In genomic region chr17:49407981-49408501, GRCh38 we compare ENCODE assay signal across 8 cellular contexts. TPM values are rescaled to one million over a fixed set of nuclear protein-coding genes. Genes with fewer than 3 reads are reported as not detected.
A peak's percentile ranks its signal among the peaks of the same experiment; 100 is the strongest.
DNase-seq lines count a peak whose midpoint lies in the region; ATAC-seq, FAIRE-seq and TF ChIP-seq lines count a peak whose summit lies in the region.

No MANE protein-coding gene starts in this region.

- no peak overlapping the region for H3K27ac Mint-ChIP-seq in activated CD4-positive, alpha-beta T cell treated with anti-CD3 and anti-CD28 coated beads for 36 hours
- peak overlapping the region; percentile 19 for H3K27ac Mint-ChIP-seq in central memory CD8-positive, alpha-beta T cell (ENCODE audit: low read depth)

- peaks cover 57 to 90% of the 10 kb centered on the region in 2 experiments for H3K36me3 ChIP-seq in HepG2 (replicated peaks in 1 of 2; ENCODE audit: control insufficient read depth in 1 of 2, insufficient read depth in 2 of 2, low read length in 2 of 2)

- H3K9me3 Mint-ChIP-seq in activated CD4-positive, alpha-beta T cell treated with anti-CD3 and anti-CD28 coated beads for 36 hours (ENCODE audit: low read depth), result no peaks in the 10 kb centered on the region
- H3K9me3 Mint-ChIP-seq in central memory CD8-positive, alpha-beta T cell, result no peaks in the 10 kb centered on the region

- in situ Hi-C loops in HepG2 (cut with HindIII; ENCODE audit: extremely low pct_ligation_motif_present, low pct_unique_long_range_greater_than_20kb), result no loop called here

- H3K9ac ChIP-seq in HepG2 (ENCODE audit: insufficient read depth, low read depth, low read length), result no peak overlapping the region

- H3K9me3 ChIP-seq in HepG2 (ENCODE audit: low read length), result no peaks in the 10 kb centered on the region

- no peak overlapping the region for H2AFZ ChIP-seq in HepG2 (ENCODE audit: low read length)

- BruUV-seq in HepG2 (replicated peaks; lab: Mats Ljungman, UMichigan), result no TSS peak

- WGBS in HepG2 (ENCODE audit: low lambda C conversion rate), result 40% methylated on average over 9 of the region's 9 CpGs

- peak; percentile 88 for DNase-seq in DMS79 treated with DMSO at 0.1 percent for 48 hours (lab: John Stamatoyannopoulos, UW)
- DNase-seq in NCI-H510A (lab: John Stamatoyannopoulos, UW), result peak; percentile 95
- DNase-seq in activated CD4-positive, alpha-beta T cell treated with anti-CD3 and anti-CD28 coated beads for 36 hours, result peak; percentile 91
- DNase-seq in central memory CD8-positive, alpha-beta T cell (ENCODE audit: low spot score in 2 of 2), result peak; percentile 79 to 81
- DNase-seq in HepG2 (ENCODE audit: low spot score), result peak; percentile 87
- peak; percentile 52 to 80 (median 65) for DNase-seq in stimulated activated CD4-positive, alpha-beta T cell treated with anti-CD3 and anti-CD28 coated beads, TNF-alpha, amount 100 ng/mL, for 1 hour (ENCODE audit: low read depth in 3 of 3, low spot score in 1 of 3)

- peaks cover 12% of the 10 kb centered on the region for H3K79me2 ChIP-seq in HepG2 (ENCODE audit: insufficient read depth, low read length)

- peaks cover 19% of the 10 kb centered on the region for H3K4me1 ChIP-seq in HepG2 (ENCODE audit: insufficient read depth, low read length)

- no peak overlapping the region for H3K27ac ChIP-seq in HepG2 (ENCODE audit: extremely low read length, insufficient read depth, low read length)

- peak; percentile 98 for TF ChIP-seq RAD21 in HepG2 (CRISPR knock-in tag; IDR thresholded peaks at IDR 0.05)

- peak; percentile 99 for TF ChIP-seq CTCF in HepG2 (CRISPR knock-in tag; IDR thresholded peaks at IDR 0.05)

- peaks cover 81% of the 10 kb centered on the region for H3K36me3 Mint-ChIP-seq in activated CD4-positive, alpha-beta T cell treated with anti-CD3 and anti-CD28 coated beads for 36 hours (ENCODE audit: low read depth)
- peaks cover 48% of the 10 kb centered on the region for H3K36me3 Mint-ChIP-seq in central memory CD8-positive, alpha-beta T cell (ENCODE audit: insufficient read depth)

- TF ChIP-seq POLR2A in HepG2 (IDR thresholded peaks at IDR 0.05; ENCODE audit: insufficient read depth in 1 of 2, low read depth in 2 of 2, low read length in 2 of 2), result no peak

- H3K4me1 Mint-ChIP-seq in activated CD4-positive, alpha-beta T cell treated with anti-CD3 and anti-CD28 coated beads for 36 hours, result peaks cover 34% of the 10 kb centered on the region
- H3K4me1 Mint-ChIP-seq in central memory CD8-positive, alpha-beta T cell, result peaks cover 39% of the 10 kb centered on the region

- H3K4me2 ChIP-seq in HepG2 (ENCODE audit: low read depth, low read length), result no peak overlapping the region

- peak in 1 of 2 experiments; percentile 27; a peak in 1 of 4 replicates for TF ChIP-seq EP300 in HepG2 (IDR thresholded peaks at IDR 0.05; ENCODE audit: low read depth in 2 of 2, low read length in 2 of 2)
- no peak for TF ChIP-seq EP300 in HepG2 (CRISPR knock-in tag; IDR thresholded peaks at IDR 0.05; ENCODE audit: borderline replicate concordance)

- H3K27me3 Mint-ChIP-seq in activated CD4-positive, alpha-beta T cell treated with anti-CD3 and anti-CD28 coated beads for 36 hours, result no peaks in the 10 kb centered on the region
- H3K27me3 Mint-ChIP-seq in central memory CD8-positive, alpha-beta T cell, result no peaks in the 10 kb centered on the region

- CTCF ChIA-PET in activated CD4-positive, alpha-beta T cell treated with anti-CD3 and anti-CD28 coated beads for 36 hours (lab: Charles Lee), result interaction anchor here (0.5 to 10.9 kb wide), 36 partner anchors 8 to 589 kb away, joined by 3 to 134 read pairs (median 4); partner anchors contain the start of gene NGFR
- CTCF ChIA-PET in HepG2 (lab: Yijun Ruan, JAX; ENCODE audit: low intra/inter-chr PET ratio, low total read pairs), result interaction anchor here (0.7 to 3.3 kb wide), 6 partner anchors 27 to 160 kb away, joined by 3 to 75 read pairs (median 4); no protein-coding TSS in a partner anchor

- intact Hi-C loops in activated CD4-positive, alpha-beta T cell treated with anti-CD3 and anti-CD28 coated beads for 36 hours (cut with DNase I, micrococcal nuclease), result loop anchor here (1.0 kb wide), 1 partner anchor 148 kb away; no protein-coding TSS in a partner anchor
- intact Hi-C loops in HepG2 (cut with micrococcal nuclease; ENCODE audit: unreplicated experiment), result loop anchor here (1.0 to 10.0 kb wide), 4 partner anchors 49 to 149 kb away; partner anchors contain the start of gene NGFR

- H4K20me1 ChIP-seq in HepG2 (ENCODE audit: insufficient read depth, low read length), result 0 out of 2 replicates have a peak, but pooled peaks cover 5% of the 10 kb centered on the region

- no peaks in the 10 kb centered on the region for H3K27me3 ChIP-seq in HepG2 (ENCODE audit: control insufficient read depth in 1 of 2, insufficient read depth in 2 of 2, low read length in 2 of 2)

- H3K4me3 ChIP-seq in HepG2 (replicated peaks in 1 of 3; ENCODE audit: insufficient read depth in 1 of 3, low read depth in 2 of 3, low read length in 3 of 3), result no peak overlapping the region

- ATAC-seq in HG02973 (IDR thresholded peaks at IDR 0.05; ENCODE audit: unreplicated experiment), result peak; percentile 61
- peak; percentile 100 for ATAC-seq in activated CD4-positive, alpha-beta T cell treated with anti-CD3 and anti-CD28 coated beads for 36 hours
- peak; percentile 71 for ATAC-seq in central memory CD8-positive, alpha-beta T cell (replicated peaks; ENCODE audit: extremely low read depth, poor library complexity, severe bottlenecking)
- peak; percentile 98 for ATAC-seq in HepG2
- ATAC-seq in HG03139 (IDR thresholded peaks at IDR 0.05; ENCODE audit: unreplicated experiment), result no peak

- POLR2A ChIA-PET in activated CD4-positive, alpha-beta T cell treated with anti-CD3 and anti-CD28 coated beads for 36 hours (lab: Charles Lee), result interaction anchor here (1.1 kb wide), 1 partner anchor 9 kb away, joined by 3 read pairs; no protein-coding TSS in a partner anchor
- POLR2A ChIA-PET in HepG2 (lab: Yijun Ruan, JAX), result interaction anchor here (0.7 kb wide), 1 partner anchor 148 kb away, joined by 3 read pairs; no protein-coding TSS in a partner anchor

- no peak overlapping the region for H3K4me3 Mint-ChIP-seq in activated CD4-positive, alpha-beta T cell treated with anti-CD3 and anti-CD28 coated beads for 36 hours
- H3K4me3 Mint-ChIP-seq in central memory CD8-positive, alpha-beta T cell, result no peak overlapping the region

- FAIRE-seq in HepG2 (lab: Jason Lieb, UNC), result peak; percentile 96

TF ChIP-seq in HepG2, 621 proteins besides CTCF, POLR2A, EP300 and RAD21 (continues in another document):
- 0 out of 2 replicates have a peak, but pooled peaks have one; percentile 37 for TF ChIP-seq ETV6 (CRISPR knock-in tag; conservative IDR thresholded peaks at IDR 0.05)

RNA-seq across cellular contexts. Expression of gene PHB1, which starts 6.6 kb away (rescaled TPM):
- 100 to 1,000 TPM; 346 to 350 TPM for total RNA-seq in activated CD4-positive, alpha-beta T cell treated with anti-CD3 and anti-CD28 coated beads for 36 hours
- 515 and 623 TPM in 2 replicates for total RNA-seq in HepG2 (2016; rRNA removed; fragmentation: Illumina TruSeq; extraction: Trizol)
- 133 and 145 TPM in 2 replicates for total RNA-seq in HepG2 (2016; cell fraction: cytosol; rRNA removed; fragmentation: Illumina TruSeq; extraction: Trizol; ENCODE audit: low read depth)
- 510 and 641 TPM in 2 replicates for total RNA-seq in HepG2 (2016; cell fraction: insoluble cytoplasmic fraction; rRNA removed; fragmentation: Illumina TruSeq; extraction: Trizol)
- 238 and 242 TPM in 2 replicates for total RNA-seq in HepG2 (2016; cell fraction: membrane; rRNA removed; fragmentation: Illumina TruSeq; extraction: Trizol)
- 214 and 243 TPM in 2 replicates for total RNA-seq in HepG2 (2016; cell fraction: nucleus; rRNA removed; fragmentation: Illumina TruSeq; extraction: Trizol)
- 688 and 721 TPM in 2 replicates for polyA plus RNA-seq in HepG2 (2011; rRNA removed)
- 568 and 609 TPM in 2 replicates for polyA plus RNA-seq in HepG2 (2011; cell fraction: cytosol; rRNA removed)
- 175 and 197 TPM in 2 replicates for polyA plus RNA-seq in HepG2 (2011; cell fraction: nucleus; rRNA removed)
- 461 and 478 TPM in 2 replicates for polyA plus RNA-seq in HepG2 (2012)
- polyA plus RNA-seq in HepG2 (2016; cell fraction: cytosol; fragmentation: Illumina TruSeq; extraction: Trizol; ENCODE audit: low read depth), result 175 and 189 TPM in 2 replicates
- 675 and 689 TPM in 2 replicates for polyA plus RNA-seq in HepG2 (2016; cell fraction: insoluble cytoplasmic fraction; fragmentation: Illumina TruSeq; extraction: Trizol; ENCODE audit: low read depth)
- polyA plus RNA-seq in HepG2 (2016; cell fraction: membrane; fragmentation: Illumina TruSeq; extraction: Trizol; ENCODE audit: low read depth), result 218 and 222 TPM in 2 replicates
- 412 and 415 TPM in 2 replicates for polyA plus RNA-seq in HepG2 (2016; cell fraction: nucleus; fragmentation: Illumina TruSeq; extraction: Trizol; ENCODE audit: insufficient read depth, low read depth)
- polyA minus RNA-seq in HepG2 (2011; rRNA and poly(A)+ RNA removed; ENCODE audit: low replicate concordance), result 950 and 1,090 TPM in 2 replicates
- polyA minus RNA-seq in HepG2 (2011; cell fraction: cytosol; rRNA and poly(A)+ RNA removed), result 133 and 158 TPM in 2 replicates
- 74.5 and 93.1 TPM in 2 replicates for polyA minus RNA-seq in HepG2 (2011; cell fraction: nucleus; rRNA and poly(A)+ RNA removed)

RNA-seq across cellular contexts. Expression of gene ZNF652, which starts 46.0 kb away (rescaled TPM):
- 1 to 10 TPM; 5.2 to 7.0 TPM for total RNA-seq in activated CD4-positive, alpha-beta T cell treated with anti-CD3 and anti-CD28 coated beads for 36 hours
- 30.2 and 58.2 TPM in 2 replicates for total RNA-seq in HepG2 (2016; rRNA removed; fragmentation: Illumina TruSeq; extraction: Trizol)
- 12.2 and 13.8 TPM in 2 replicates for total RNA-seq in HepG2 (2016; cell fraction: cytosol; rRNA removed; fragmentation: Illumina TruSeq; extraction: Trizol; ENCODE audit: low read depth)
- 28.9 and 51.4 TPM in 2 replicates for total RNA-seq in HepG2 (2016; cell fraction: insoluble cytoplasmic fraction; rRNA removed; fragmentation: Illumina TruSeq; extraction: Trizol)
- total RNA-seq in HepG2 (2016; cell fraction: membrane; rRNA removed; fragmentation: Illumina TruSeq; extraction: Trizol), result 22.6 and 24.4 TPM in 2 replicates
- 28.7 and 34.7 TPM in 2 replicates for total RNA-seq in HepG2 (2016; cell fraction: nucleus; rRNA removed; fragmentation: Illumina TruSeq; extraction: Trizol)
- polyA plus RNA-seq in HepG2 (2011; rRNA removed), result 15.8 and 16.2 TPM in 2 replicates
- 8.1 and 11.9 TPM in 2 replicates for polyA plus RNA-seq in HepG2 (2011; cell fraction: cytosol; rRNA removed)
- 10.7 and 11.7 TPM in 2 replicates for polyA plus RNA-seq in HepG2 (2011; cell fraction: nucleus; rRNA removed)
- 9.9 and 13.6 TPM in 2 replicates for polyA plus RNA-seq in HepG2 (2012)
- polyA plus RNA-seq in HepG2 (2016; cell fraction: cytosol; fragmentation: Illumina TruSeq; extraction: Trizol; ENCODE audit: low read depth), result 1.9 and 2.2 TPM in 2 replicates
- polyA plus RNA-seq in HepG2 (2016; cell fraction: insoluble cytoplasmic fraction; fragmentation: Illumina TruSeq; extraction: Trizol; ENCODE audit: low read depth), result 36.1 and 37.0 TPM in 2 replicates
- polyA plus RNA-seq in HepG2 (2016; cell fraction: membrane; fragmentation: Illumina TruSeq; extraction: Trizol; ENCODE audit: low read depth), result 8.3 and 8.9 TPM in 2 replicates
- 34.4 and 37.4 TPM in 2 replicates for polyA plus RNA-seq in HepG2 (2016; cell fraction: nucleus; fragmentation: Illumina TruSeq; extraction: Trizol; ENCODE audit: insufficient read depth, low read depth)
- polyA minus RNA-seq in HepG2 (2011; rRNA and poly(A)+ RNA removed; ENCODE audit: low replicate concordance), result 46.7 and 47.2 TPM in 2 replicates
- polyA minus RNA-seq in HepG2 (2011; cell fraction: cytosol; rRNA and poly(A)+ RNA removed), result 38.3 and 51.1 TPM in 2 replicates
- polyA minus RNA-seq in HepG2 (2011; cell fraction: nucleus; rRNA and poly(A)+ RNA removed), result 32.1 and 40.2 TPM in 2 replicates
